ENCODE assay signal across 4 cellular contexts in the genomic region with DNA sequence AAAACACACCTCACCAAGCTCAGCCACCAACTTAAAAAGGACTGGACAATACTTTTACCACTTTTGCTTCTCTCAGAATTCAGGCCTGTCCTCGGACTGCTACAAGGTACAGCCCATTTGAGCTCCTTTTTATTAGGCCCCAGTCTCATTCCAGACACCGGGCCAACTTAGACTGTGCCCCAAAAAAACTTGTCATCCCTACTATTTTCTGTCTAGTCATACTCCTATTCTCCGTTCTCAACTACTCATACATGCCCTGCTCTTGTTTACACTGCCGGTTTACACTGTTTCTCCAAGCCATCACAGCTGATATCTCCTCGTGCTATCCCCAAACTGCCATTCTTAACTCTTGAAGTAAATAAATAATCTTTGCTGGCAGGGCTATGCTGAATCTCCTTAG. TPM values are rescaled to one million over a fixed set of nuclear protein-coding genes. Genes with fewer than 3 reads are reported as not detected.
"Had no signal": no experiment of that assay in that cellular context is flagged by ENCODE, and none has a peak within 500 bp of the region (broad histone marks: within the 10 kb centered on the region; RNA-seq: fewer than 3 reads in every experiment).

No MANE protein-coding gene starts in this region.

RNA-seq across cellular contexts. Expression of a gene that starts 10.5 kb away (rescaled TPM):
- total RNA-seq: LHCN-M2, MCF 10A had no signal

RNA-seq across cellular contexts. Expression of a gene that starts 49.3 kb away (rescaled TPM):
- total RNA-seq: LHCN-M2, M059J, MCF 10A, NCI-H460 had no signal
